ENCODE assay signal across 10 cellular contexts in the genomic region with DNA sequence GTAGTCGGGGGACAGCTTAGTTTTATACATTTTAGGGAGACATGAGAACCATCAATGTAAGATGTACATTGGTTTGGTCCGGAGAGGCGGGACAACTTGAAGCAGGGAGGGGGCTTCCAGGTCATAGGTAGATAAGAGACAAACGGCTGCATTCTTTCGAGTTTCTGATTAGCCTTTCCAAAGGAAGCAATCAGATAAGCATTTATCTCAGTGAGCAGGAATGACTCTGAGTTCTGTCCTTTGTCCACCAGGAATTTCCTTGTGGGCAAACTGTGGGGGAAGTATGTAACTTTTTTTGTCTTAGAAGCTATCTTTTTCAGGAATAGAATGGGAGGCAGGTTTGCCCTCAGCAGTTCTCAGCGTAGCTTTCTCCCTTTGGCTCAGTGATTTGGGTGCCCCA. TPM values are rescaled to one million over a fixed set of nuclear protein-coding genes. Genes with fewer than 3 reads are reported as not detected.
DNase-seq lines count a peak whose midpoint lies in the region; ATAC-seq, FAIRE-seq and TF ChIP-seq lines count a peak whose summit lies in the region.
"Had no signal": no experiment of that assay in that cellular context is flagged by ENCODE, and none has a peak within 500 bp of the region (broad histone marks: within the 10 kb centered on the region; RNA-seq: fewer than 3 reads in every experiment).

No MANE protein-coding gene starts in this region.

- H3K9me1 ChIP-seq in endothelial cell of umbilical vein (replicated peaks; ENCODE audit: control insufficient read depth, extremely low read depth, insufficient read depth, low read length), result no peaks in the 10 kb centered on the region

- DNase-seq in GM12864 (ENCODE audit: low read depth), result no peak
- DNase-seq in PC-9, result no peak
- DNase-seq in endothelial cell of umbilical vein (ENCODE audit: low read depth, low spot score), result no peak
- no peak for DNase-seq in retinal pigment epithelial cell (ENCODE audit: low read depth)
- DNase-seq in thyroid gland, result no peak
- DNase-seq in CD1c-positive myeloid dendritic cell (ENCODE audit: extremely low spot score), result no peak
- DNase-seq: NCI-H774 had no signal

- CTCF ChIA-PET in PC-9 (lab: Charles Lee) (interaction anchor here (0.6 kb wide), 1 partner anchor 33 kb away, joined by 3 read pairs; no protein-coding TSS in a partner anchor), endothelial cell of umbilical vein (lab: Charles Lee) (interaction anchor here (1.0 to 3.7 kb wide), 16 partner anchors 9 to 242 kb away, joined by 3 to 30 read pairs (median 4); partner anchors contain the start of gene ARFGAP1)

- H3K4me1 ChIP-seq in PC-9 (replicated peaks; ENCODE audit: insufficient read depth) (peaks cover 23% of the 10 kb centered on the region), endothelial cell of umbilical vein (ENCODE audit: control insufficient read depth, extremely low read depth, insufficient read depth, low read length) (peaks cover 13% of the 10 kb centered on the region), thyroid gland (peaks cover 18 to 28% of the 10 kb centered on the region in 2 donors)

- no peaks in the 10 kb centered on the region for H3K9me2 ChIP-seq in PC-9 (ENCODE audit: insufficient read depth)

- H3K4me3 ChIP-seq in GM12864 (ENCODE audit: low read depth, low read length), result peak overlapping the region; percentile 82
- H3K4me3 ChIP-seq in PC-9, result peak overlapping the region; percentile 95
- peak overlapping the region in 1 of 3 experiments; percentile 86 for H3K4me3 ChIP-seq in endothelial cell of umbilical vein (replicated peaks in 1 of 3; ENCODE audit: insufficient read depth in 1 of 3, low read depth in 1 of 3, low read length in 3 of 3)
- H3K4me3 ChIP-seq in retinal pigment epithelial cell (ENCODE audit: low read length), result peak overlapping the region; percentile 68
- no peak overlapping the region for H3K4me3 ChIP-seq in thyroid gland (replicated peaks in 1 of 3)

- no peak overlapping the region for H3K27ac ChIP-seq in PC-9
- H3K27ac ChIP-seq in endothelial cell of umbilical vein (ENCODE audit: insufficient read depth, low read depth, low read length), result no peak overlapping the region
- no peak overlapping the region for H3K27ac ChIP-seq in thyroid gland

- peaks cover 54% of the 10 kb centered on the region for H4K20me1 ChIP-seq in PC-9 (ENCODE audit: insufficient read depth)
- peaks cover 4% of the 10 kb centered on the region for H4K20me1 ChIP-seq in endothelial cell of umbilical vein (replicated peaks; ENCODE audit: control insufficient read depth, extremely low read depth, insufficient read depth, low read length)

- no peak for ATAC-seq in GM19035 (IDR thresholded peaks at IDR 0.05; ENCODE audit: unreplicated experiment)
- ATAC-seq: left ventricle myocardium superior had no signal

- POLR2A ChIA-PET in PC-9 (lab: Charles Lee; ENCODE audit: unreplicated experiment), result no interaction called here
- POLR2A ChIA-PET in endothelial cell of umbilical vein (lab: Charles Lee), result no interaction called here

- TF ChIP-seq POLR2A in endothelial cell of umbilical vein (IDR thresholded peaks at IDR 0.05; ENCODE audit: low read depth, low read length), result no peak
- TF ChIP-seq POLR2A in thyroid gland (IDR thresholded peaks at IDR 0.05), result no peak

- H3K79me2 ChIP-seq in PC-9 (ENCODE audit: low read depth) (peaks cover 62% of the 10 kb centered on the region), endothelial cell of umbilical vein (ENCODE audit: control insufficient read depth, insufficient read depth, low read length) (peaks cover 62% of the 10 kb centered on the region)

- WGBS in thyroid gland, 2 donors, result 62 to 69% methylated on average over 6 of the region's 6 CpGs

- peaks cover 23% of the 10 kb centered on the region; the same call in 1 of the 2 replicates for H3F3A ChIP-seq in PC-9 (ENCODE audit: insufficient read depth, low read depth)

- H3K27me3 ChIP-seq in PC-9 (ENCODE audit: insufficient read depth, low read depth) (peaks cover 2% of the 10 kb centered on the region; the same call in 1 of the 2 replicates), endothelial cell of umbilical vein (ENCODE audit: control insufficient read depth in 2 of 2, insufficient read depth in 2 of 2, low read length in 2 of 2) (no peaks in the 10 kb centered on the region), thyroid gland (no peaks in the 10 kb centered on the region)
- H3K27me3 ChIP-seq: adrenal gland had no signal

- H3K9me3 ChIP-seq in PC-9 (ENCODE audit: insufficient read depth, low read depth) (no peaks in the 10 kb centered on the region), endothelial cell of umbilical vein (replicated peaks; ENCODE audit: control insufficient read depth, insufficient read depth, low read length) (no peaks in the 10 kb centered on the region), thyroid gland (no peaks in the 10 kb centered on the region)
- H3K9me3 ChIP-seq: adrenal gland had no signal

- peak overlapping the region; percentile 94 for H3K9ac ChIP-seq in endothelial cell of umbilical vein (replicated peaks; ENCODE audit: extremely low read depth, insufficient read depth, low read length)

- no peak for TF ChIP-seq CTCF in GM12864 (IDR thresholded peaks at IDR 0.05; ENCODE audit: low read depth, low read length, missing control alignments)
- TF ChIP-seq CTCF in PC-9 (conservative IDR thresholded peaks at IDR 0.05), result no peak
- TF ChIP-seq CTCF in endothelial cell of umbilical vein (IDR thresholded peaks at IDR 0.05; ENCODE audit: extremely low read depth in 1 of 2, insufficient read depth in 1 of 2, low read depth in 1 of 2, low read length in 2 of 2), result no peak
- no peak for TF ChIP-seq CTCF in retinal pigment epithelial cell (conservative IDR thresholded peaks at IDR 0.05; ENCODE audit: low read depth, low read length)
- no peak for TF ChIP-seq CTCF in thyroid gland (IDR thresholded peaks at IDR 0.05)

- peak overlapping the region; percentile 93 for H3K4me2 ChIP-seq in PC-9
- peak overlapping the region; percentile 82 for H3K4me2 ChIP-seq in endothelial cell of umbilical vein (ENCODE audit: insufficient read depth, low read length)

- dilution Hi-C loops in endothelial cell of umbilical vein (cut with MboI; ENCODE audit: extremely low pct_ligation_motif_present, low sequenced_read_pairs), result no loop called here

- H3K36me3 ChIP-seq in PC-9 (ENCODE audit: low read depth) (peaks cover 49% of the 10 kb centered on the region), endothelial cell of umbilical vein (ENCODE audit: control insufficient read depth in 2 of 2, extremely low read depth in 1 of 2, insufficient read depth in 2 of 2, low read length in 2 of 2) (peaks cover 13 to 20% of the 10 kb centered on the region in 2 experiments), thyroid gland (peaks cover 20 to 24% of the 10 kb centered on the region in 2 donors)

- FAIRE-seq in endothelial cell of umbilical vein (lab: Jason Lieb, UNC), result no peak

- BruUV-seq in PC-9 (replicated peaks; lab: Mats Ljungman, UMichigan) (TSS peak; percentile 44), endothelial cell of umbilical vein (replicated peaks; lab: Mats Ljungman, UMichigan) (TSS peak; percentile 29)

- no peak overlapping the region for H2AFZ ChIP-seq in PC-9
- no peak overlapping the region for H2AFZ ChIP-seq in endothelial cell of umbilical vein (ENCODE audit: low read depth, low read length)

- intact Hi-C loops in PC-9 (cut with micrococcal nuclease; ENCODE audit: unreplicated experiment) (no loop called here), endothelial cell of umbilical vein (cut with micrococcal nuclease) (no loop called here), thyroid gland (cut with DNase I) (no loop called here)

RNA-seq across cellular contexts. Expression of gene YTHDF1, which starts 1.4 kb away (rescaled TPM):
- total RNA-seq in PC-9 (2021) (34.5 and 42.6 TPM in 2 replicates), endothelial cell of umbilical vein (41.1 and 44.4 TPM in 2 replicates), thyroid gland (10 to 100 TPM; 41.3 to 54.2 (median 43.4) TPM)
- polyA plus RNA-seq in endothelial cell of umbilical vein, result 22.3 and 25.2 TPM in 2 replicates
- 27.9 and 28.5 TPM in 2 replicates for polyA plus RNA-seq in endothelial cell of umbilical vein (2011; cell fraction: cytosol; rRNA removed)
- polyA plus RNA-seq in endothelial cell of umbilical vein (2011; cell fraction: nucleus; rRNA removed), result 29.8 and 37.1 TPM in 2 replicates
- polyA plus RNA-seq in endothelial cell of umbilical vein (2012), result 35.4 and 36.5 TPM in 2 replicates
- 24.0 and 28.1 TPM in 2 replicates for polyA minus RNA-seq in endothelial cell of umbilical vein
- polyA minus RNA-seq in endothelial cell of umbilical vein (2011; cell fraction: cytosol; rRNA and poly(A)+ RNA removed), result 41.0 TPM
- polyA minus RNA-seq in endothelial cell of umbilical vein (2011; cell fraction: nucleus; rRNA and poly(A)+ RNA removed), result 13.5 and 13.8 TPM in 2 replicates

RNA-seq across cellular contexts. Expression of gene BIRC7, which starts 21.2 kb away (rescaled TPM):
- total RNA-seq in PC-9 (2021) (0.58 TPM in 1 of 2 replicates, not detected in the other), endothelial cell of umbilical vein (not detected in 2 replicates), thyroid gland (not detected)
- polyA plus RNA-seq in endothelial cell of umbilical vein, result not detected in 2 replicates
- not detected in 2 replicates for polyA plus RNA-seq in endothelial cell of umbilical vein (2011; cell fraction: cytosol; rRNA removed)
- not detected in 2 replicates for polyA plus RNA-seq in endothelial cell of umbilical vein (2011; cell fraction: nucleus; rRNA removed)
- polyA plus RNA-seq in endothelial cell of umbilical vein (2012), result not detected in 2 replicates
- not detected in 2 replicates for polyA minus RNA-seq in endothelial cell of umbilical vein
- polyA minus RNA-seq in endothelial cell of umbilical vein (2011; cell fraction: cytosol; rRNA and poly(A)+ RNA removed), result not detected
- polyA minus RNA-seq in endothelial cell of umbilical vein (2011; cell fraction: nucleus; rRNA and poly(A)+ RNA removed), result not detected in 2 replicates
- total RNA-seq: left ventricle myocardium superior had no signal

RNA-seq across cellular contexts. Expression of gene NKAIN4, which starts 39.7 kb away (rescaled TPM):
- total RNA-seq in PC-9 (2021), result not detected in 2 replicates
- total RNA-seq in endothelial cell of umbilical vein, result not detected in 2 replicates
- 0.04 TPM in 1 of 2 replicates, not detected in the other for polyA plus RNA-seq in endothelial cell of umbilical vein
- not detected in 2 replicates for polyA plus RNA-seq in endothelial cell of umbilical vein (2011; cell fraction: cytosol; rRNA removed)
- polyA plus RNA-seq in endothelial cell of umbilical vein (2011; cell fraction: nucleus; rRNA removed), result not detected in 2 replicates
- polyA plus RNA-seq in endothelial cell of umbilical vein (2012), result not detected in 2 replicates
- not detected in 2 replicates for polyA minus RNA-seq in endothelial cell of umbilical vein
- not detected for polyA minus RNA-seq in endothelial cell of umbilical vein (2011; cell fraction: cytosol; rRNA and poly(A)+ RNA removed)
- polyA minus RNA-seq in endothelial cell of umbilical vein (2011; cell fraction: nucleus; rRNA and poly(A)+ RNA removed), result not detected in 2 replicates
- 1 to 10 TPM in 1 of 4 donors, under 1 TPM in 2, not detected in 1; 0.45 to 5.5 (median 0.67) TPM for total RNA-seq in thyroid gland
- total RNA-seq: left ventricle myocardium superior had no signal

RNA-seq across cellular contexts. Expression of gene ARFGAP1, which starts 58.1 kb away (rescaled TPM):
- total RNA-seq in PC-9 (2021) (89.0 and 101 TPM in 2 replicates), endothelial cell of umbilical vein (111 and 126 TPM in 2 replicates), thyroid gland (10 to 100 TPM; 70.7 to 75.7 (median 72.7) TPM)
- 93.7 and 115 TPM in 2 replicates for polyA plus RNA-seq in endothelial cell of umbilical vein
- 45.5 and 67.8 TPM in 2 replicates for polyA plus RNA-seq in endothelial cell of umbilical vein (2011; cell fraction: cytosol; rRNA removed)
- polyA plus RNA-seq in endothelial cell of umbilical vein (2011; cell fraction: nucleus; rRNA removed), result 472 and 496 TPM in 2 replicates
- polyA plus RNA-seq in endothelial cell of umbilical vein (2012), result 74.4 and 105 TPM in 2 replicates
- 55.3 and 79.7 TPM in 2 replicates for polyA minus RNA-seq in endothelial cell of umbilical vein
- polyA minus RNA-seq in endothelial cell of umbilical vein (2011; cell fraction: cytosol; rRNA and poly(A)+ RNA removed), result 47.7 TPM
- polyA minus RNA-seq in endothelial cell of umbilical vein (2011; cell fraction: nucleus; rRNA and poly(A)+ RNA removed), result 72.3 and 105 TPM in 2 replicates

Comparison
In these comparisons a context has a peak if more than half of its experiments do, and no peak if none do; other contexts are left out.
1. H3K4me3 ChIP-seq: peak in GM12864 (single experiment), PC-9 (single experiment) and retinal pigment epithelial cell (single experiment); none in thyroid gland (0 of 3).